In the genomic region with DNA sequence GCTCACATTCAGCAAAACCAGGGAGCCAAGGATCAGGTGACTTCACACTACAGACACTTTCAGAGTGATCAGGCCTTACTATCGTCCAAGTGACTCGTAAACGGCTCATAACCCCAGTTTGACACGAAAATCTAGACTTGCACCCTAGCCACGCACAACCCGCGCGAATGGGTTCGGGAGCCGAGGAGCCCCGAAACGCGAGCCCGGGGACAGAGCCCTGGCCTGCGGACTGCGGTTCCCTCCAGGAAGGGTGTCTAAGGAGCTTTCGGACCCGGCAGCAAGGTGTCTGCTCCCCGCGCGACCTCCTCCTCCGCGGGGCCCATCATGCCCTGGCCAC, we compare ENCODE assay signal across 8 cellular contexts. TPM values are rescaled to one million over a fixed set of nuclear protein-coding genes. Genes with fewer than 3 reads are reported as not detected.
DNase-seq lines count a peak whose midpoint lies in the region; ATAC-seq and TF ChIP-seq lines count a peak whose summit lies in the region.

No MANE protein-coding gene starts in this region.

- H3K4me1 Mint-ChIP-seq in activated CD8-positive, alpha-beta T cell treated with anti-CD3 and anti-CD28 coated beads for 36 hours (ENCODE audit: low read depth), result peaks cover 64% of the 10 kb centered on the region
- peaks cover 32% of the 10 kb centered on the region for H3K4me1 Mint-ChIP-seq in endothelial cell (ENCODE audit: unreplicated experiment)

- DNase-seq in AG10803 (ENCODE audit: low read depth), result peak; percentile 65
- peak; percentile 59 for DNase-seq in NCI-H2196 (lab: John Stamatoyannopoulos, UW; ENCODE audit: unreplicated experiment)
- DNase-seq in activated CD8-positive, alpha-beta T cell treated with anti-CD3 and anti-CD28 coated beads for 36 hours, result no peak
- no peak for DNase-seq in endothelial cell (ENCODE audit: low spot score)
- DNase-seq in mucosa of descending colon, result peak in 1 of 3 donors; percentile 70
- peak in 5 of 6 experiments; percentile 31 to 70 (median 49) for DNase-seq in stimulated activated naive CD4-positive, alpha-beta T cell (lab: John Stamatoyannopoulos, UW)

- peak overlapping the region; percentile 90 for H3K4me3 ChIP-seq in AG10803 (ENCODE audit: low read length)
- H3K4me3 ChIP-seq in mucosa of descending colon, result peak overlapping the region; percentile 82

- CTCF ChIA-PET in activated CD8-positive, alpha-beta T cell treated with anti-CD3 and anti-CD28 coated beads for 36 hours (lab: Charles Lee), result interaction anchor here (0.6 to 3.5 kb wide), 10 partner anchors 10 to 178 kb away, joined by 3 to 22 read pairs (median 5); no protein-coding TSS in a partner anchor

- intact Hi-C loops in activated CD8-positive, alpha-beta T cell treated with anti-CD3 and anti-CD28 coated beads for 36 hours (cut with micrococcal nuclease), result loop anchor here (5.0 kb wide), 1 partner anchor 59 kb away; no protein-coding TSS in a partner anchor
- intact Hi-C loops in mucosa of descending colon (cut with DNase I, micrococcal nuclease), result no loop called here

- H3K27me3 Mint-ChIP-seq in activated CD8-positive, alpha-beta T cell treated with anti-CD3 and anti-CD28 coated beads for 36 hours, result no peaks in the 10 kb centered on the region
- peaks cover 9% of the 10 kb centered on the region for H3K27me3 Mint-ChIP-seq in endothelial cell (ENCODE audit: unreplicated experiment)

- H3K4me3 Mint-ChIP-seq in activated CD8-positive, alpha-beta T cell treated with anti-CD3 and anti-CD28 coated beads for 36 hours, result peak overlapping the region; percentile 89
- peak overlapping the region; percentile 94 for H3K4me3 Mint-ChIP-seq in endothelial cell (ENCODE audit: unreplicated experiment)

- H3K4me1 ChIP-seq in mucosa of descending colon (ENCODE audit: low read depth), result peaks cover 13% of the 10 kb centered on the region

- H3K9me3 ChIP-seq in mucosa of descending colon, result no peaks in the 10 kb centered on the region

- H3K36me3 ChIP-seq in mucosa of descending colon (ENCODE audit: low read depth), result no peaks in the 10 kb centered on the region

- POLR2A ChIA-PET in activated CD8-positive, alpha-beta T cell treated with anti-CD3 and anti-CD28 coated beads for 36 hours (lab: Charles Lee), result interaction anchor here (0.6 to 3.2 kb wide), 16 partner anchors 11 to 997 kb away, joined by 3 to 20 read pairs (median 3); a partner anchor contains a TSS

- ATAC-seq in GM18520 (IDR thresholded peaks at IDR 0.05; ENCODE audit: unreplicated experiment), result peak; percentile 9
- ATAC-seq in HG03064 (IDR thresholded peaks at IDR 0.05; ENCODE audit: low read depth, unreplicated experiment), result peak; percentile 31
- ATAC-seq in activated CD8-positive, alpha-beta T cell treated with anti-CD3 and anti-CD28 coated beads for 36 hours, result peak; percentile 38
- ATAC-seq in mucosa of descending colon, result peak; percentile 46

- H3K36me3 Mint-ChIP-seq in activated CD8-positive, alpha-beta T cell treated with anti-CD3 and anti-CD28 coated beads for 36 hours (ENCODE audit: low read depth), result no peaks in the 10 kb centered on the region
- no peaks in the 10 kb centered on the region for H3K36me3 Mint-ChIP-seq in endothelial cell (ENCODE audit: low read depth, unreplicated experiment)

- no peak for TF ChIP-seq CTCF in AG10803 (conservative IDR thresholded peaks at IDR 0.05; ENCODE audit: low read length)
- TF ChIP-seq CTCF in activated CD8-positive, alpha-beta T cell treated with anti-CD3 and anti-CD28 coated beads for 36 hours (IDR thresholded peaks at IDR 0.05), result no peak
- TF ChIP-seq CTCF in endothelial cell (IDR thresholded peaks at IDR 0.05; ENCODE audit: unreplicated experiment), result no peak
- TF ChIP-seq CTCF in mucosa of descending colon (IDR thresholded peaks at IDR 0.05), result no peak

- peak overlapping the region; percentile 87 for H3K27ac Mint-ChIP-seq in activated CD8-positive, alpha-beta T cell treated with anti-CD3 and anti-CD28 coated beads for 36 hours
- peak overlapping the region; percentile 95 for H3K27ac Mint-ChIP-seq in endothelial cell (ENCODE audit: unreplicated experiment)

- no peaks in the 10 kb centered on the region for H3K9me3 Mint-ChIP-seq in activated CD8-positive, alpha-beta T cell treated with anti-CD3 and anti-CD28 coated beads for 36 hours
- H3K9me3 Mint-ChIP-seq in endothelial cell (ENCODE audit: unreplicated experiment), result no peaks in the 10 kb centered on the region

RNA-seq across cellular contexts. Expression of a gene that starts 0.8 kb away (rescaled TPM):
- 10 to 100 TPM; 52.8 to 54.5 TPM for total RNA-seq in activated CD8-positive, alpha-beta T cell treated with anti-CD3 and anti-CD28 coated beads for 36 hours
- 38.0 TPM for total RNA-seq in endothelial cell (ENCODE audit: unreplicated experiment)
- 100 to 1,000 TPM in 1 of 3 donors, 10 to 100 TPM in 2; 49.3 to 166 (median 53.5) TPM for total RNA-seq in mucosa of descending colon

Comparison
In these comparisons a context has a peak if more than half of its experiments do, and no peak if none do; other contexts are left out.
1. DNase-seq: peak in AG10803 (single experiment), NCI-H2196 (single experiment) and stimulated activated naive CD4-positive, alpha-beta T cell (5 of 6); none in activated CD8-positive, alpha-beta T cell treated with anti-CD3 and anti-CD28 coated beads for 36 hours (single experiment) and endothelial cell (single experiment).
2. Peak in every context shown above with its lines, with median percentiles within 50 percentile points of each other: ATAC-seq.